10 cellular contexts compared by ENCODE assay signal in genomic region chr3:194275231-194275671, GRCh38.
A peak's percentile ranks its signal among the peaks of the same experiment; 100 is the strongest.
DNase-seq lines count a peak whose midpoint lies in the region; ATAC-seq and TF ChIP-seq lines count a peak whose summit lies in the region.
"Had no signal": no experiment of that assay in that cellular context is flagged by ENCODE, and none has a peak within 500 bp of the region (broad histone marks: within the 10 kb centered on the region; RNA-seq: fewer than 3 reads in every experiment).

No MANE protein-coding gene starts in this region.

- no peak for DNase-seq in T-helper 2 cell treated with Interferon-gamma antibody and Interleukin-4, amounts not matched to agents 5 μg/mL and 100 μg/mL, for 36 hours (ENCODE audit: low spot score)
- DNase-seq in T-helper 2 cell (no peak), SK-MEL-5 (ENCODE audit: low read depth, low spot score) (peak; percentile 21), esophagus muscularis mucosa (ENCODE audit: extremely low spot score) (no peak), RKO (ENCODE audit: low spot score) (no peak), midbrain (lab: John Stamatoyannopoulos, UW) (no peak)
- DNase-seq: Kasumi-1 had no signal

- no peaks in the 10 kb centered on the region for H3K9me3 ChIP-seq in esophagus muscularis mucosa
- H3K9me3 ChIP-seq: neutrophil had no signal

- no peak overlapping the region for H3K4me3 ChIP-seq in esophagus muscularis mucosa

- H3K4me1 ChIP-seq in esophagus muscularis mucosa = peaks cover 48 to 98% (median 86%) of the 10 kb centered on the region in 4 donors

- H3K9me3 Mint-ChIP-seq in T-helper 2 cell treated with Interferon-gamma antibody and Interleukin-4, amounts not matched to agents 5 μg/mL and 100 μg/mL, for 36 hours = no peaks in the 10 kb centered on the region
- H3K9me3 Mint-ChIP-seq in stimulated activated memory B cell treated with anti-CD40 and anti-IgM and Interleukin-4, amounts not matched to agents 10 μg/mL and 1 μg/mL and 100 μg/mL, for 72 hours = no peaks in the 10 kb centered on the region

- peaks cover 18% of the 10 kb centered on the region for H3K27me3 Mint-ChIP-seq in T-helper 2 cell treated with Interferon-gamma antibody and Interleukin-4, amounts not matched to agents 5 μg/mL and 100 μg/mL, for 36 hours (ENCODE audit: low read depth)
- H3K27me3 Mint-ChIP-seq in stimulated activated memory B cell treated with anti-CD40 and anti-IgM and Interleukin-4, amounts not matched to agents 10 μg/mL and 1 μg/mL and 100 μg/mL, for 72 hours = peaks cover 48% of the 10 kb centered on the region

- peaks cover 6% of the 10 kb centered on the region for H3K4me1 Mint-ChIP-seq in T-helper 2 cell treated with Interferon-gamma antibody and Interleukin-4, amounts not matched to agents 5 μg/mL and 100 μg/mL, for 36 hours (ENCODE audit: low read depth)
- peaks cover 8% of the 10 kb centered on the region for H3K4me1 Mint-ChIP-seq in stimulated activated memory B cell treated with anti-CD40 and anti-IgM and Interleukin-4, amounts not matched to agents 10 μg/mL and 1 μg/mL and 100 μg/mL, for 72 hours

- H3K4me3 Mint-ChIP-seq in T-helper 2 cell treated with Interferon-gamma antibody and Interleukin-4, amounts not matched to agents 5 μg/mL and 100 μg/mL, for 36 hours = no peak overlapping the region
- H3K4me3 Mint-ChIP-seq in stimulated activated memory B cell treated with anti-CD40 and anti-IgM and Interleukin-4, amounts not matched to agents 10 μg/mL and 1 μg/mL and 100 μg/mL, for 72 hours = no peak overlapping the region

- TF ChIP-seq EP300 in esophagus muscularis mucosa (IDR thresholded peaks at IDR 0.05) = no peak

- peak overlapping the region; percentile 65 to 92 (median 84) for H3K27ac ChIP-seq in esophagus muscularis mucosa (replicated peaks in 1 of 4)
- H3K27ac ChIP-seq: neutrophil had no signal

- intact Hi-C loops in esophagus muscularis mucosa (cut with DNase I) = no loop called here

- H3K27ac Mint-ChIP-seq in T-helper 2 cell treated with Interferon-gamma antibody and Interleukin-4, amounts not matched to agents 5 μg/mL and 100 μg/mL, for 36 hours = peak overlapping the region; percentile 64
- peak overlapping the region; percentile 1 for H3K27ac Mint-ChIP-seq in stimulated activated memory B cell treated with anti-CD40 and anti-IgM and Interleukin-4, amounts not matched to agents 10 μg/mL and 1 μg/mL and 100 μg/mL, for 72 hours

- in situ Hi-C loops in SK-MEL-5 (cut with HindIII; ENCODE audit: low pct_unique_long_range_greater_than_20kb, low sequenced_read_pairs) = no loop called here

- ATAC-seq in stimulated activated memory B cell treated with anti-CD40 and anti-IgM and Interleukin-4, amounts not matched to agents 10 μg/mL and 1 μg/mL and 100 μg/mL, for 72 hours = no peak
- no peak for ATAC-seq in HG02610 (IDR thresholded peaks at IDR 0.05; ENCODE audit: unreplicated experiment)

- no peak for TF ChIP-seq POLR2A in esophagus muscularis mucosa (IDR thresholded peaks at IDR 0.05; ENCODE audit: low read depth)

- TF ChIP-seq CTCF in esophagus muscularis mucosa (IDR thresholded peaks at IDR 0.05) = no peak

- H3K36me3 ChIP-seq in esophagus muscularis mucosa = no peaks in the 10 kb centered on the region
- H3K36me3 ChIP-seq: neutrophil had no signal

- no peaks in the 10 kb centered on the region for H3K36me3 Mint-ChIP-seq in T-helper 2 cell treated with Interferon-gamma antibody and Interleukin-4, amounts not matched to agents 5 μg/mL and 100 μg/mL, for 36 hours (ENCODE audit: low read depth)
- H3K36me3 Mint-ChIP-seq in stimulated activated memory B cell treated with anti-CD40 and anti-IgM and Interleukin-4, amounts not matched to agents 10 μg/mL and 1 μg/mL and 100 μg/mL, for 72 hours = no peaks in the 10 kb centered on the region

- no peaks in the 10 kb centered on the region for H3K27me3 ChIP-seq in esophagus muscularis mucosa
- H3K27me3 ChIP-seq: neutrophil had no signal

- 89% methylated on average over 11 of the region's 11 CpGs for WGBS in esophagus muscularis mucosa
